12 cellular contexts compared by ENCODE assay signal in the genomic region with DNA sequence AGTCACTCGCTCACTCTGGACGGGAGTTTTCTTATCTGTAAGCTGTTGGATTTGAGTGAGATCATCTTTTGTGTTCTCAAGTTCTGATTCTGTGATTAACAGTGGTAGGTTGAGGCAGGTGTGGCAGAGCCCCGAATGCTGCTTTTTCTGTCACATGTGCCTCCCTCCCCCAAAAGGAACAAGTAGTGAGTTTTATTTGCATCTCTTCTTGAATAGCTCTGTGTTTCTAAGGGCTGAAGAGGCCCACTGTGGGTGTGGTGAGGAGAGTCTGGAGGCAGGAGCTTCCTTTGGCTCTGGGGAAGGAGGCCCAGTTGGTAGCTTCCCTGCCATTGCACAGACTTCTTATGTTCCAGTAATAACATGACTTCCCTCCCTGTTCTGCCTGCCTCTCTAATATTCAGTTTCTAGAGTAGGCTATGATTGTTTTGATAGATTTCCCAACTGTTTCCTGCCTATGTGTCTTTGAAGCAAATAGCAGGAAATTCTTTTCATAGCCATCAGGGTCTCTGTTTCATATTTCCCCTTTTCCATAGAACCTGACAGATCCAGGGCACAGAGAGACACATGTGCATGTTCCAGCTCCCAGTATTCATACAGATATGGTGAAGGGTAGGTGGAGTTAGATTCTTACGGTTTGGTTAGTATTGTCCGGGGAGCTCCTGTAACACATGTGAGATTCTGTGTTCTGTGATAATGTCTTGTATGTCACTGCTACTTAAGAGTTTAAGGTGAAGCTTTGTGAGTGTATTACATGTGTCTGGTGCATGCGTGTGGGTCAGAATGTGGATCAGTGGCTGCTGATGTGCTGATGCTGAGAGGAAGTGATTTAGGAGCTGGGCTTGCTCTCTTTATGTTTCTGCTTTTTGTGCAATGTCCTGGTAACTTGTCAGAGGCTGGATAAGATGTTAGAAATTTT. TPM values are rescaled to one million over a fixed set of nuclear protein-coding genes. Genes with fewer than 3 reads are reported as not detected.
A peak's percentile ranks its signal among the peaks of the same experiment; 100 is the strongest.
DNase-seq lines count a peak whose midpoint lies in the region; ATAC-seq and TF ChIP-seq lines count a peak whose summit lies in the region.
"Had no signal": no experiment of that assay in that cellular context is flagged by ENCODE, and none has a peak within 500 bp of the region (broad histone marks: within the 10 kb centered on the region; RNA-seq: fewer than 3 reads in every experiment).

No MANE protein-coding gene starts in this region.

- intact Hi-C loops in Right ventricle myocardium superior (cut with DNase I) (loop anchor here (5.0 kb wide), 1 partner anchor 61 kb away; a partner anchor contains a TSS), cardiac septum (cut with DNase I) (no loop called here), left ventricle myocardium superior (cut with micrococcal nuclease) (no loop called here)

- in situ Hi-C loops in brain microvascular endothelial cell (cut with HindIII; ENCODE audit: low pct_ligation_motif_present, low sequenced_read_pairs): no loop called here

- H3K27ac ChIP-seq in tibial nerve (peak overlapping the region in 3 of 4 donors; percentile 4 to 22 (median 17)), brain microvascular endothelial cell (no peak overlapping the region)
- H3K27ac ChIP-seq: C4-2B, ovary had no signal

- no peak for TF ChIP-seq CTCF in tibial nerve (IDR thresholded peaks at IDR 0.05)
- TF ChIP-seq CTCF in brain microvascular endothelial cell (IDR thresholded peaks at IDR 0.05; ENCODE audit: low read depth, low read length, missing control alignments): no peak

- no peaks in the 10 kb centered on the region for H3K9me3 ChIP-seq in tibial nerve
- H3K9me3 ChIP-seq: ovary had no signal

- H3K36me3 ChIP-seq in tibial nerve (no peaks in the 10 kb centered on the region), brain microvascular endothelial cell (replicated peaks) (no peaks in the 10 kb centered on the region)
- H3K36me3 ChIP-seq: ovary had no signal

- H3K4me3 ChIP-seq in tibial nerve (no peak overlapping the region), brain microvascular endothelial cell (ENCODE audit: low read depth, low read length) (no peak overlapping the region)
- H3K4me3 ChIP-seq: ovary had no signal

- DNase-seq in Right ventricle myocardium superior (no peak), cardiac septum (ENCODE audit: low spot score) (no peak), left ventricle myocardium superior (no peak), tibial nerve (ENCODE audit: low spot score in 2 of 2) (no peak), brain microvascular endothelial cell (no peak)
- DNase-seq: ovary had no signal

- peak; percentile 36 for ATAC-seq in Right ventricle myocardium superior (ENCODE audit: poor library complexity)
- ATAC-seq in SK-N-SH treated with all-trans-retinoic acid at 6 μM for 48 hours: peak; percentile 36
- peak; percentile 53 for ATAC-seq in left ventricle myocardium superior
- no peak for ATAC-seq in HG03354 (IDR thresholded peaks at IDR 0.05; ENCODE audit: poor library complexity, severe bottlenecking, unreplicated experiment)
- no peak for ATAC-seq in GM19452 (IDR thresholded peaks at IDR 0.05; ENCODE audit: unreplicated experiment)
- ATAC-seq: Panc1 had no signal

- no peak for TF ChIP-seq EP300 in tibial nerve (IDR thresholded peaks at IDR 0.05)

- H3K27me3 ChIP-seq in tibial nerve (no peaks in the 10 kb centered on the region), brain microvascular endothelial cell (replicated peaks) (no peaks in the 10 kb centered on the region)
- H3K27me3 ChIP-seq: ovary had no signal

- WGBS in tibial nerve, 2 donors: 51 to 55% methylated on average over 6 of the region's 6 CpGs

- H3K4me1 ChIP-seq in tibial nerve: peaks cover 0 to 45% (median 5%) of the 10 kb centered on the region in 4 donors

- TF ChIP-seq POLR2A in tibial nerve (IDR thresholded peaks at IDR 0.05): no peak

TF ChIP-seq in SK-N-SH treated with all-trans-retinoic acid at 6 μM for 48 hours, 23 proteins besides CTCF, POLR2A, EP300 and RAD21:
- TF ChIP-seq, protein P1, sequence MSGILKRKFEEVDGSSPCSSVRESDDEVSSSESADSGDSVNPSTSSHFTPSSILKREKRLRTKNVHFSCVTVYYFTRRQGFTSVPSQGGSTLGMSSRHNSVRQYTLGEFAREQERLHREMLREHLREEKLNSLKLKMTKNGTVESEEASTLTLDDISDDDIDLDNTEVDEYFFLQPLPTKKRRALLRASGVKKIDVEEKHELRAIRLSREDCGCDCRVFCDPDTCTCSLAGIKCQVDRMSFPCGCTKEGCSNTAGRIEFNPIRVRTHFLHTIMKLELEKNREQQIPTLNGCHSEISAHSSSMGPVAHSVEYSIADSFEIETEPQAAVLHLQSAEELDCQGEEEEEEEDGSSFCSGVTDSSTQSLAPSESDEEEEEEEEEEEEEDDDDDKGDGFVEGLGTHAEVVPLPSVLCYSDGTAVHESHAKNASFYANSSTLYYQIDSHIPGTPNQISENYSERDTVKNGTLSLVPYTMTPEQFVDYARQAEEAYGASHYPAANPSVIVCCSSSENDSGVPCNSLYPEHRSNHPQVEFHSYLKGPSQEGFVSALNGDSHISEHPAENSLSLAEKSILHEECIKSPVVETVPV (CRISPR knock-in tag; IDR thresholded peaks at IDR 0.05): no peak

RNA-seq across cellular contexts. Expression of a gene that starts 24.0 kb away (rescaled TPM):
- total RNA-seq in Right ventricle myocardium superior (not detected), cardiac septum (not detected), left ventricle myocardium superior (not detected), tibial nerve (not detected)
- total RNA-seq: activated CD8-positive, alpha-beta memory T cell treated with anti-CD3 and anti-CD28 coated beads for 36 hours had no signal

RNA-seq across cellular contexts. Expression of a gene that starts 39.6 kb away (rescaled TPM):
- 61.4 TPM for total RNA-seq in Right ventricle myocardium superior
- total RNA-seq in cardiac septum: 54.9 TPM
- total RNA-seq in left ventricle myocardium superior: 41.0 TPM
- total RNA-seq in tibial nerve: 100 to 1,000 TPM in 3 of 4 donors, 10 to 100 TPM in 1; 77.1 to 717 (median 234) TPM

Comparison
In these comparisons a context has a peak if more than half of its experiments do, and no peak if none do; other contexts are left out.
1. ATAC-seq: peak in Right ventricle myocardium superior (single experiment), SK-N-SH treated with all-trans-retinoic acid at 6 μM for 48 hours (single experiment) and left ventricle myocardium superior (single experiment); none in HG03354 (single experiment) and GM19452 (single experiment).